11 cellular contexts compared by ENCODE assay signal in the genomic region with DNA sequence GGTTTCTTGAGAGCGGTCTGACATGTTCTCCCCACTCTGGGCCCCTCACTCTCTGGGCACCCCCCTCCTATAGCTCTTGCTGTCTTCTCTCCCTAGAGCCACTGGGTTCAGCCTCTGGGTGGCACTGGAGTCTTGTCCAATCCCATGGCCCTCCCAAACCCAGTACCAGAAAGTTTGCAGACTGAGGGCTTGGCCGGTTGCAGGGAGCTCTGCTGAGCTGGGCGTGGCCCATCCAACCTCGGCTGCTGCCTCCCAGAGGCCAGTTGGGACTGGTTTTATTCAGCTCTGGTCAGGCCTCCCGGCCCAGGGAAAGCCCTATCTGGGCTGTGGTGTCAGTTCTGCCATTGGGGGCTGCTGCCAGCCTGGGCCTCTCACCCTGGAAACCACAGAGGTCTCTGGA. TPM values are rescaled to one million over a fixed set of nuclear protein-coding genes. Genes with fewer than 3 reads are reported as not detected.
A peak's percentile ranks its signal among the peaks of the same experiment; 100 is the strongest.
DNase-seq lines count a peak whose midpoint lies in the region; ATAC-seq, FAIRE-seq and TF ChIP-seq lines count a peak whose summit lies in the region.
"Had no signal": no experiment of that assay in that cellular context is flagged by ENCODE, and none has a peak within 500 bp of the region (broad histone marks: within the 10 kb centered on the region; RNA-seq: fewer than 3 reads in every experiment).

No MANE protein-coding gene starts in this region.

- H3K4me1 ChIP-seq in A549: peaks cover 10% of the 10 kb centered on the region

- FAIRE-seq in A549 (lab: Jason Lieb, UNC): no peak

- TF ChIP-seq CTCF in A549 (IDR thresholded peaks at IDR 0.05) (no peak), HFF-Myc (IDR thresholded peaks at IDR 0.05; ENCODE audit: low read depth, low read length, missing control alignments) (peak; percentile 18), nephron progenitor cell (IDR thresholded peaks at IDR 0.05) (no peak)

- H3K27me3 Mint-ChIP-seq in nephron progenitor cell (ENCODE audit: low read depth, poor library complexity): peaks cover 19% of the 10 kb centered on the region

- no peaks in the 10 kb centered on the region for H3K9me3 ChIP-seq in A549
- H3K9me3 ChIP-seq: vagina had no signal

- 64% methylated on average over 2 of the region's 5 CpGs for WGBS in A549 (ENCODE audit: missing lambda C conversion rate)

- peak; percentile 60 to 87; a peak in 5 of 6 replicates for ATAC-seq in A549
- ATAC-seq in HG02852 (IDR thresholded peaks at IDR 0.05; ENCODE audit: unreplicated experiment): no peak
- ATAC-seq: activated CD8-positive, alpha-beta memory T cell treated with anti-CD3 and anti-CD28 coated beads, Interleukin-2, amount 10 ng/mL, durations not matched to agents 7 days and 5 days had no signal

- no peak for TF ChIP-seq POLR2A in A549 (IDR thresholded peaks at IDR 0.05; ENCODE audit: low read length)

- H3K4me3 ChIP-seq in A549: no peak overlapping the region
- H3K4me3 ChIP-seq in HFF-Myc (replicated peaks; ENCODE audit: low read depth, low read length): no peak overlapping the region
- H3K4me3 ChIP-seq: vagina had no signal

- H3K9me3 Mint-ChIP-seq in nephron progenitor cell: no peaks in the 10 kb centered on the region

- peaks cover 7% of the 10 kb centered on the region for H3K4me1 Mint-ChIP-seq in nephron progenitor cell

- CTCF ChIA-PET in A549 (lab: Yijun Ruan, JAX): interaction anchor here (1.6 kb wide), 1 partner anchor 93 kb away, joined by 5 read pairs; no protein-coding TSS in a partner anchor

- H3K4me2 ChIP-seq in A549: 0 out of 3 replicates have a peak overlapping the region, but pooled peaks have one; percentile 17

- no peaks in the 10 kb centered on the region for H3K36me3 Mint-ChIP-seq in nephron progenitor cell (ENCODE audit: low read depth)
- H3K36me3 Mint-ChIP-seq: activated CD8-positive, alpha-beta memory T cell treated with anti-CD3 and anti-CD28 coated beads, Interleukin-2, amount 10 ng/mL, durations not matched to agents 7 days and 5 days had no signal

- peak; percentile 44 to 58 for DNase-seq in A549 (ENCODE audit: low read depth in 1 of 2, low spot score in 1 of 2)
- peak; percentile 22 for DNase-seq in HFF-Myc (ENCODE audit: extremely low read depth, low read depth)
- peak; percentile 25 for DNase-seq in amniotic epithelial cell (ENCODE audit: low read depth)
- peak; percentile 72 for DNase-seq in hepatic stellate cell (ENCODE audit: low spot score)
- no peak for DNase-seq in NCI-H146 treated with DMSO at 0.1 percent for 48 hours (lab: John Stamatoyannopoulos, UW; ENCODE audit: unreplicated experiment)
- DNase-seq in nephron progenitor cell: no peak
- DNase-seq in NCI-H1048 (lab: John Stamatoyannopoulos, UW): no peak
- DNase-seq: activated CD8-positive, alpha-beta memory T cell treated with anti-CD3 and anti-CD28 coated beads, Interleukin-2, amount 10 ng/mL, durations not matched to agents 7 days and 5 days; GOT3 had no signal

- peak overlapping the region in 1 of 2 experiments; percentile 55; a peak in 4 of 6 replicates for H3K27ac ChIP-seq in A549
- H3K27ac ChIP-seq: vagina had no signal

- peak in 1 of 2 experiments; percentile 37; a peak in 4 of 5 replicates for TF ChIP-seq RAD21 in A549 (conservative IDR thresholded peaks at IDR 0.05 in 1 of 2, IDR thresholded peaks at IDR 0.05 in 1 of 2)

- POLR2A ChIA-PET in A549 (lab: Yijun Ruan, JAX): no interaction called here

- no peak overlapping the region for H3K4me3 Mint-ChIP-seq in nephron progenitor cell
- H3K4me3 Mint-ChIP-seq: activated CD8-positive, alpha-beta memory T cell treated with anti-CD3 and anti-CD28 coated beads, Interleukin-2, amount 10 ng/mL, durations not matched to agents 7 days and 5 days had no signal

- H3K27ac Mint-ChIP-seq in nephron progenitor cell: no peak overlapping the region
- H3K27ac Mint-ChIP-seq: activated CD8-positive, alpha-beta memory T cell treated with anti-CD3 and anti-CD28 coated beads, Interleukin-2, amount 10 ng/mL, durations not matched to agents 7 days and 5 days had no signal

- TF ChIP-seq EP300 in A549 (IDR thresholded peaks at IDR 0.05): no peak

TF ChIP-seq in A549, 52 proteins besides CTCF, POLR2A, EP300 and RAD21:
- TF ChIP-seq PBX3 (IDR thresholded peaks at IDR 0.05): no peak
- no peak for TF ChIP-seq NFE2L2 (conservative IDR thresholded peaks at IDR 0.05; ENCODE audit: low read length)
- no peak for TF ChIP-seq MYC (IDR thresholded peaks at IDR 0.05; ENCODE audit: borderline replicate concordance, low read length)
- TF ChIP-seq RFX5 (IDR thresholded peaks at IDR 0.05): no peak
- TF ChIP-seq, protein P1, sequence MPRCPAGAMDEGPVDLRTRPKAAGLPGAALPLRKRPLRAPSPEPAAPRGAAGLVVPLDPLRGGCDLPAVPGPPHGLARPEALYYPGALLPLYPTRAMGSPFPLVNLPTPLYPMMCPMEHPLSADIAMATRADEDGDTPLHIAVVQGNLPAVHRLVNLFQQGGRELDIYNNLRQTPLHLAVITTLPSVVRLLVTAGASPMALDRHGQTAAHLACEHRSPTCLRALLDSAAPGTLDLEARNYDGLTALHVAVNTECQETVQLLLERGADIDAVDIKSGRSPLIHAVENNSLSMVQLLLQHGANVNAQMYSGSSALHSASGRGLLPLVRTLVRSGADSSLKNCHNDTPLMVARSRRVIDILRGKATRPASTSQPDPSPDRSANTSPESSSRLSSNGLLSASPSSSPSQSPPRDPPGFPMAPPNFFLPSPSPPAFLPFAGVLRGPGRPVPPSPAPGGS (IDR thresholded peaks at IDR 0.05): no peak
- no peak for TF ChIP-seq ZFP36 (IDR thresholded peaks at IDR 0.05; ENCODE audit: borderline replicate concordance, partially characterized antibody)
- TF ChIP-seq, protein P2, sequence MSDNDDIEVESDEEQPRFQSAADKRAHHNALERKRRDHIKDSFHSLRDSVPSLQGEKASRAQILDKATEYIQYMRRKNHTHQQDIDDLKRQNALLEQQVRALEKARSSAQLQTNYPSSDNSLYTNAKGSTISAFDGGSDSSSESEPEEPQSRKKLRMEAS (IDR thresholded peaks at IDR 0.05): no peak
- TF ChIP-seq POLR2AphosphoS2 (conservative IDR thresholded peaks at IDR 0.05; ENCODE audit: low read length): no peak
- no peak for TF ChIP-seq PHF8 (IDR thresholded peaks at IDR 0.05; ENCODE audit: borderline replicate concordance, low read depth)
- no peak for TF ChIP-seq NPAS2 (CRISPR knock-in tag; IDR thresholded peaks at IDR 0.05; ENCODE audit: borderline replicate concordance)
- no peak for TF ChIP-seq CEBPB (IDR thresholded peaks at IDR 0.05)
- TF ChIP-seq JUN (IDR thresholded peaks at IDR 0.05): no peak

RNA-seq across cellular contexts. Expression of gene ISCA2, which starts 37.9 kb away (rescaled TPM):
- polyA plus RNA-seq in A549 (2011; rRNA removed) (38.8 and 49.3 TPM in 2 replicates), A549 (2017; fragmentation: RNase III; extraction: RNeasy Plus Mini Kit Qiagen cat#74134 plus additional on column Dnase treatment) (41.3 to 48.8 TPM (median 45.8 TPM) in 3 replicates)
- 35.2 and 36.4 TPM in 2 replicates for polyA plus RNA-seq in A549 (2012; cell fraction: cytosol; rRNA removed)
- 8.7 and 10.9 TPM in 2 replicates for polyA plus RNA-seq in A549 (2012; cell fraction: nucleus; rRNA removed)
- 6.5 and 6.9 TPM in 2 replicates for polyA minus RNA-seq in A549 (2011; rRNA and poly(A)+ RNA removed)

RNA-seq across cellular contexts. Expression of gene NPC2, which starts 38.4 kb away (rescaled TPM):
- polyA plus RNA-seq in A549 (2011; rRNA removed) (97.7 and 124 TPM in 2 replicates), A549 (2017; fragmentation: RNase III; extraction: RNeasy Plus Mini Kit Qiagen cat#74134 plus additional on column Dnase treatment) (345 to 465 TPM (median 457 TPM) in 3 replicates)
- polyA plus RNA-seq in A549 (2012; cell fraction: cytosol; rRNA removed): 284 and 295 TPM in 2 replicates
- polyA plus RNA-seq in A549 (2012; cell fraction: nucleus; rRNA removed): 193 and 247 TPM in 2 replicates
- polyA minus RNA-seq in A549 (2011; rRNA and poly(A)+ RNA removed): 67.1 and 90.8 TPM in 2 replicates

Comparison
In these comparisons a context has a peak if more than half of its experiments do, and no peak if none do; other contexts are left out.
1. DNase-seq: peak in A549 (2 of 2), HFF-Myc (single experiment), amniotic epithelial cell (single experiment) and hepatic stellate cell (single experiment); none in NCI-H146 treated with DMSO at 0.1 percent for 48 hours (single experiment), nephron progenitor cell (single experiment) and NCI-H1048 (single experiment).